In genomic region chrX:17632942-17633341, GRCh38 we compare ENCODE assay signal across 12 cellular contexts.
DNase-seq lines count a peak whose midpoint lies in the region; ATAC-seq and TF ChIP-seq lines count a peak whose summit lies in the region.
"Had no signal": no experiment of that assay in that cellular context is flagged by ENCODE, and none has a peak within 500 bp of the region (broad histone marks: within the 10 kb centered on the region; RNA-seq: fewer than 3 reads in every experiment).

No MANE protein-coding gene starts in this region.

- peak overlapping the region; percentile 7 for H3K4me3 Mint-ChIP-seq in natural killer cell treated with Interleukin-12 subunit alpha and Interleukin-12 subunit beta and Interleukin-15 and Interleukin-18, amount 100 ng/mL, for 72 hours
- no peak overlapping the region for H3K4me3 Mint-ChIP-seq in natural killer cell
- H3K4me3 Mint-ChIP-seq in immature natural killer cell, result peak overlapping the region in 1 of 5 donors; percentile 64
- peak overlapping the region in 3 of 10 donors; percentile 14 to 69 (median 57) for H3K4me3 Mint-ChIP-seq in naive thymus-derived CD4-positive, alpha-beta T cell

- POLR2A ChIA-PET in IMR-90 (lab: Charles Lee; ENCODE audit: unreplicated experiment), result no interaction called here
- POLR2A ChIA-PET in naive thymus-derived CD4-positive, alpha-beta T cell (lab: Charles Lee), result no interaction called here

- dilution Hi-C loops in IMR-90 (cut with HindIII; ENCODE audit: low sequenced_read_pairs, unreplicated experiment), result no loop called here

- BruUV-seq in IMR-90 (replicated peaks; lab: Mats Ljungman, UMichigan), result no TSS peak

- 0 out of 2 replicates have a peak overlapping the region, but pooled peaks have one; percentile 27 for H3K23ac ChIP-seq in IMR-90 (ENCODE audit: low read depth, low read length)

- WGBS in IMR-90 (ENCODE audit: extremely low coverage in 2 of 2, insufficient read length in 1 of 2), 2 experiments, result no CpG with 5 or more reads among the region's 3 CpGs
- 37 to 46% methylated on average over 3 of the region's 3 CpGs for WGBS in lower leg skin, 2 donors

- peaks cover 2% of the 10 kb centered on the region; the same call in 1 of the 2 replicates for H3K4me1 ChIP-seq in IMR-90 (ENCODE audit: control insufficient read depth, insufficient read depth, low read length)
- peaks cover 0 to 5% of the 10 kb centered on the region in 2 donors for H3K4me1 ChIP-seq in naive thymus-derived CD4-positive, alpha-beta T cell (ENCODE audit: control insufficient read depth in 2 of 2, insufficient read depth in 2 of 2, low read length in 2 of 2)

- H3K27me3 ChIP-seq in IMR-90 (ENCODE audit: control insufficient read depth, insufficient read depth, low read length), result peaks cover 2% of the 10 kb centered on the region; the same call in 1 of the 2 replicates
- H3K27me3 ChIP-seq in naive thymus-derived CD4-positive, alpha-beta T cell (ENCODE audit: control insufficient read depth in 2 of 2, insufficient read depth in 2 of 2, low read length in 2 of 2), result no peaks in the 10 kb centered on the region

- H2BK15ac ChIP-seq in IMR-90 (ENCODE audit: low read depth, low read length), result no peak overlapping the region

- no peak overlapping the region for H3K56ac ChIP-seq in IMR-90 (ENCODE audit: extremely low read depth, insufficient read depth, low read length)

- H3K36me3 ChIP-seq in IMR-90 (ENCODE audit: control insufficient read depth, insufficient read depth, low read length), result no peaks in the 10 kb centered on the region
- no peaks in the 10 kb centered on the region for H3K36me3 ChIP-seq in naive thymus-derived CD4-positive, alpha-beta T cell (ENCODE audit: control insufficient read depth in 2 of 3, insufficient read depth in 3 of 3, low read length in 3 of 3)

- no peak overlapping the region for H3K4me3 ChIP-seq in IMR-90 (ENCODE audit: insufficient read depth, low read depth, low read length)
- H3K4me3 ChIP-seq in lower leg skin (ENCODE audit: low read depth, poor library complexity, severe bottlenecking), result no peak overlapping the region
- H3K4me3 ChIP-seq in naive thymus-derived CD4-positive, alpha-beta T cell (ENCODE audit: low read length), result no peak overlapping the region

- no peak for DNase-seq in natural killer cell treated with Interleukin-12 subunit alpha and Interleukin-12 subunit beta and Interleukin-15 and Interleukin-18, amount 100 ng/mL, for 72 hours (ENCODE audit: low spot score)
- DNase-seq in natural killer cell, result no peak
- peak; percentile 5 for DNase-seq in IMR-90
- peak; percentile 22 for DNase-seq in dedifferentiated amniotic fluid mesenchymal stem cell (ENCODE audit: extremely low spot score)
- no peak for DNase-seq in lower leg skin (ENCODE audit: low spot score in 2 of 2)
- DNase-seq in immature natural killer cell, result no peak
- DNase-seq in effector CD4-positive, alpha-beta T cell, result no peak
- no peak for DNase-seq in naive thymus-derived CD4-positive, alpha-beta T cell
- DNase-seq: activated CD4-positive, CD25-positive, alpha-beta regulatory T cell; foreskin melanocyte; NCI-H2029; right cardiac atrium had no signal

- H3K79me1 ChIP-seq in IMR-90 (ENCODE audit: low read depth in 1 of 2, low read length in 2 of 2), result no peaks in the 10 kb centered on the region; a peak in 1 of 4 replicates

- peak overlapping the region; percentile 78 for H3K18ac ChIP-seq in IMR-90 (ENCODE audit: low read depth, low read length)

- no peak for TF ChIP-seq POLR2A in IMR-90 (IDR thresholded peaks at IDR 0.05; ENCODE audit: low read depth, low read length)
- no peak for TF ChIP-seq POLR2A in lower leg skin (IDR thresholded peaks at IDR 0.05)

- no peaks in the 10 kb centered on the region for H3K36me3 Mint-ChIP-seq in natural killer cell treated with Interleukin-12 subunit alpha and Interleukin-12 subunit beta and Interleukin-15 and Interleukin-18, amount 100 ng/mL, for 72 hours
- H3K36me3 Mint-ChIP-seq in natural killer cell, result no peaks in the 10 kb centered on the region
- no peaks in the 10 kb centered on the region for H3K36me3 Mint-ChIP-seq in immature natural killer cell
- H3K36me3 Mint-ChIP-seq in naive thymus-derived CD4-positive, alpha-beta T cell, result no peaks in the 10 kb centered on the region

- no peak overlapping the region for H3K9ac ChIP-seq in IMR-90 (ENCODE audit: low read depth, low read length)

- H4K8ac ChIP-seq in IMR-90 (ENCODE audit: low read depth in 2 of 2, low read length in 2 of 2), result peak overlapping the region; percentile 43 to 50; a peak in 3 of 4 replicates

- H2BK20ac ChIP-seq in IMR-90 (ENCODE audit: low read depth, low read length), result peak overlapping the region; percentile 57; the same call in 1 of the 2 replicates

- H3K27me3 Mint-ChIP-seq in natural killer cell treated with Interleukin-12 subunit alpha and Interleukin-12 subunit beta and Interleukin-15 and Interleukin-18, amount 100 ng/mL, for 72 hours, result peaks cover 0 to 2% of the 10 kb centered on the region in 2 donors
- H3K27me3 Mint-ChIP-seq in natural killer cell (ENCODE audit: low read depth in 2 of 2), result no peaks in the 10 kb centered on the region
- peaks cover 2% of the 10 kb centered on the region in 3 donors for H3K27me3 Mint-ChIP-seq in immature natural killer cell (ENCODE audit: low read depth in 3 of 3)
- H3K27me3 Mint-ChIP-seq in naive thymus-derived CD4-positive, alpha-beta T cell, result no peaks in the 10 kb centered on the region

- H2AK9ac ChIP-seq in IMR-90 (replicated peaks; ENCODE audit: low read depth, low read length, poor library complexity), result no peak overlapping the region

- H4K20me1 ChIP-seq in IMR-90 (ENCODE audit: insufficient read depth, low read length), result no peaks in the 10 kb centered on the region

- no peak overlapping the region for H3K27ac Mint-ChIP-seq in natural killer cell treated with Interleukin-12 subunit alpha and Interleukin-12 subunit beta and Interleukin-15 and Interleukin-18, amount 100 ng/mL, for 72 hours
- H3K27ac Mint-ChIP-seq in natural killer cell, result no peak overlapping the region
- H3K27ac Mint-ChIP-seq in immature natural killer cell, result peak overlapping the region in 2 of 6 donors; percentile 29 to 68
- peak overlapping the region in 4 of 9 donors; percentile 46 to 82 (median 64) for H3K27ac Mint-ChIP-seq in naive thymus-derived CD4-positive, alpha-beta T cell

- TF ChIP-seq CTCF in natural killer cell (IDR thresholded peaks at IDR 0.05) (no peak), IMR-90 (conservative IDR thresholded peaks at IDR 0.05; ENCODE audit: low read depth, low read length) (no peak), lower leg skin (IDR thresholded peaks at IDR 0.05) (no peak)

- no peak for ATAC-seq in natural killer cell treated with Interleukin-12 subunit alpha and Interleukin-12 subunit beta and Interleukin-15 and Interleukin-18, amount 100 ng/mL, for 72 hours
- ATAC-seq in natural killer cell (no peak), IMR-90 (ENCODE audit: low read depth) (peak; percentile 62)
- ATAC-seq in naive thymus-derived CD4-positive, alpha-beta T cell, result no peak
- ATAC-seq: right cardiac atrium had no signal

- in situ Hi-C loops in IMR-90 (cut with MboI; ENCODE audit: low sequenced_read_pairs), result no loop called here

- TF ChIP-seq RAD21 in IMR-90 (IDR thresholded peaks at IDR 0.05; ENCODE audit: low read length), result no peak

- peak overlapping the region; percentile 19; the same call in 1 of the 2 replicates for H3K27ac ChIP-seq in IMR-90 (ENCODE audit: insufficient read depth, low read length)
- H3K27ac ChIP-seq in naive thymus-derived CD4-positive, alpha-beta T cell (ENCODE audit: low read depth, low read length), result no peak overlapping the region

- H3K9me1 ChIP-seq in IMR-90 (ENCODE audit: insufficient read depth, low read length), result no peaks in the 10 kb centered on the region

- H3K4me2 ChIP-seq in IMR-90 (ENCODE audit: low read depth, low read length), result peak overlapping the region; percentile 66

- H4K5ac ChIP-seq in IMR-90 (ENCODE audit: low read depth, low read length), result peak overlapping the region; percentile 30; the same call in 1 of the 2 replicates

- H2BK120ac ChIP-seq in IMR-90 (ENCODE audit: low read depth, low read length), result peak overlapping the region; percentile 41; the same call in 1 of the 2 replicates

- no peaks in the 10 kb centered on the region for H3K9me3 Mint-ChIP-seq in natural killer cell treated with Interleukin-12 subunit alpha and Interleukin-12 subunit beta and Interleukin-15 and Interleukin-18, amount 100 ng/mL, for 72 hours
- H3K9me3 Mint-ChIP-seq in natural killer cell, result peaks cover 0 to 2% of the 10 kb centered on the region in 2 donors
- peaks cover 0 to 2% (median 0%) of the 10 kb centered on the region in 6 donors for H3K9me3 Mint-ChIP-seq in immature natural killer cell
- H3K9me3 Mint-ChIP-seq in naive thymus-derived CD4-positive, alpha-beta T cell, result peaks cover 0 to 2% (median 0%) of the 10 kb centered on the region in 11 donors

- H2BK5ac ChIP-seq in IMR-90 (ENCODE audit: low read depth, low read length, poor library complexity, severe bottlenecking), result peak overlapping the region; percentile 20

- no peak overlapping the region for H2AK5ac ChIP-seq in IMR-90 (ENCODE audit: low read depth, low read length)

- H4K91ac ChIP-seq in IMR-90 (ENCODE audit: insufficient read depth, low read depth, low read length), result no peak overlapping the region

- no peaks in the 10 kb centered on the region for H3K9me3 ChIP-seq in IMR-90 (ENCODE audit: control insufficient read depth, insufficient read depth, low read length)
- H3K9me3 ChIP-seq in naive thymus-derived CD4-positive, alpha-beta T cell (ENCODE audit: control insufficient read depth in 2 of 3, low read length in 3 of 3), result no peaks in the 10 kb centered on the region

- peak overlapping the region; percentile 46; the same call in 1 of the 2 replicates for H3K4ac ChIP-seq in IMR-90 (ENCODE audit: low read depth, low read length)

- intact Hi-C loops in natural killer cell (cut with micrococcal nuclease) (no loop called here), IMR-90 (cut with micrococcal nuclease) (no loop called here), lower leg skin (cut with DNase I; ENCODE audit: low total_unique reads) (no loop called here)
- intact Hi-C loops in naive thymus-derived CD4-positive, alpha-beta T cell (cut with micrococcal nuclease), result loop anchor here in 1 of 2 donors (2.0 kb wide), 1 partner anchor 22 kb away; no protein-coding TSS in a partner anchor

- H2AFZ ChIP-seq in IMR-90 (replicated peaks; ENCODE audit: low read length, poor library complexity), result no peak overlapping the region

- H3K14ac ChIP-seq in IMR-90 (replicated peaks; ENCODE audit: low read depth, low read length), result no peak overlapping the region

- CTCF ChIA-PET in IMR-90 (lab: Yijun Ruan, JAX), result interaction anchor here (0.6 kb wide), 1 partner anchor 1962 kb away, joined by 3 read pairs; no protein-coding TSS in a partner anchor
- CTCF ChIA-PET in naive thymus-derived CD4-positive, alpha-beta T cell (lab: Charles Lee), result no interaction called here

- no peaks in the 10 kb centered on the region for H3K4me1 Mint-ChIP-seq in natural killer cell treated with Interleukin-12 subunit alpha and Interleukin-12 subunit beta and Interleukin-15 and Interleukin-18, amount 100 ng/mL, for 72 hours (ENCODE audit: low read depth in 2 of 2)
- H3K4me1 Mint-ChIP-seq in natural killer cell, result no peaks in the 10 kb centered on the region
- no peaks in the 10 kb centered on the region for H3K4me1 Mint-ChIP-seq in immature natural killer cell
- H3K4me1 Mint-ChIP-seq in naive thymus-derived CD4-positive, alpha-beta T cell, result peaks cover 0 to 9% (median 6%) of the 10 kb centered on the region in 7 donors

TF ChIP-seq in IMR-90, 13 proteins besides CTCF, POLR2A, EP300 and RAD21 (continues in another document):
- TF ChIP-seq FOS (IDR thresholded peaks at IDR 0.05; ENCODE audit: low read depth, low read length), result no peak

Comparison
In these comparisons a context has a peak if more than half of its experiments do, and no peak if none do; other contexts are left out.
1. DNase-seq: peak in IMR-90 (single experiment) and dedifferentiated amniotic fluid mesenchymal stem cell (single experiment); none in natural killer cell treated with Interleukin-12 subunit alpha and Interleukin-12 subunit beta and Interleukin-15 and Interleukin-18, amount 100 ng/mL, for 72 hours (single experiment), natural killer cell (single experiment), lower leg skin (0 of 2), immature natural killer cell (0 of 3), effector CD4-positive, alpha-beta T cell (single experiment) and naive thymus-derived CD4-positive, alpha-beta T cell (0 of 9).